In genomic region chr7:33411000-33411399, GRCh38 we compare ENCODE assay signal across 34 cellular contexts.
"Had no signal": no experiment of that assay in that cellular context is flagged by ENCODE, and none has a peak within 500 bp of the region (broad histone marks: within the 10 kb centered on the region; RNA-seq: fewer than 3 reads in every experiment).

No MANE protein-coding gene starts in this region.

- H3K27ac Mint-ChIP-seq: activated B cell treated with CpG ODN at 0.5 μM for 24 hours; activated CD8-positive, alpha-beta memory T cell treated with anti-CD3 and anti-CD28 coated beads, Interleukin-2, amount 10 ng/mL, durations not matched to agents 7 days and 5 days; activated CD8-positive, alpha-beta T cell treated with anti-CD3 and anti-CD28 coated beads, Interleukin-2, amount 10 ng/mL, durations not matched to agents 7 days and 5 days; activated naive CD4-positive, alpha-beta T cell treated with anti-CD3 and anti-CD28 coated beads, Interleukin-2, amount 10 ng/mL, durations not matched to agents 7 days and 5 days; activated naive CD4-positive, alpha-beta T cell treated with anti-CD3 and anti-CD28 coated beads, Interleukin-2, amount 50 U/mL, for 72 hours; activated naive CD8-positive, alpha-beta T cell treated with anti-CD3 and anti-CD28 coated beads, Interleukin-2, amount 10 ng/mL, durations not matched to agents 7 days and 5 days; brain; endodermal cell; T-helper 17 cell; T-helper 2 cell treated with Interferon-gamma antibody and Interleukin-4, amounts not matched to agents 5 μg/mL and 100 μg/mL, for 36 hours had no signal

- H3K4me1 ChIP-seq: ascending aorta, breast epithelium, colonic mucosa, esophagus muscularis mucosa had no signal

- H3K36me3 ChIP-seq: ascending aorta, breast epithelium, cardiac muscle cell, colonic mucosa, esophagus muscularis mucosa, WERI-Rb-1 had no signal

- H3K27me3 ChIP-seq: ascending aorta, breast epithelium, cardiac muscle cell, colonic mucosa, dorsolateral prefrontal cortex, esophagus muscularis mucosa had no signal

- H3K4me1 Mint-ChIP-seq: activated B cell treated with CpG ODN at 0.5 μM for 24 hours; activated CD8-positive, alpha-beta memory T cell treated with anti-CD3 and anti-CD28 coated beads, Interleukin-2, amount 10 ng/mL, durations not matched to agents 7 days and 5 days; activated naive CD4-positive, alpha-beta T cell treated with anti-CD3 and anti-CD28 coated beads, Interleukin-2, amount 10 ng/mL, durations not matched to agents 7 days and 5 days; activated naive CD8-positive, alpha-beta T cell treated with anti-CD3 and anti-CD28 coated beads, Interleukin-2, amount 10 ng/mL, durations not matched to agents 7 days and 5 days; brain; endodermal cell; T-helper 17 cell had no signal

- DNase-seq: activated B cell treated with CpG ODN at 0.5 μM for 24 hours; activated CD4-positive, alpha-beta T cell treated with anti-CD3 and anti-CD28 coated beads for 48 hours; activated CD4-positive, alpha-beta T cell treated with anti-CD3 and anti-CD28 coated beads, Interleukin-2, amount 50 U/mL, for 1 hour; activated CD4-positive, alpha-beta T cell treated with anti-CD3 and anti-CD28 coated beads, Interleukin-2, amount 50 U/mL, for 48 hours; activated CD8-positive, alpha-beta memory T cell treated with anti-CD3 and anti-CD28 coated beads, Interleukin-2, amount 10 ng/mL, durations not matched to agents 7 days and 5 days; activated CD8-positive, alpha-beta memory T cell treated with anti-CD3 and anti-CD28 coated beads, Interleukin-2, amount 50 U/mL, for 4 hours; activated CD8-positive, alpha-beta T cell treated with anti-CD3 and anti-CD28 coated beads, Interleukin-2, amount 10 ng/mL, durations not matched to agents 7 days and 5 days; activated gamma-delta T cell; activated naive CD4-positive, alpha-beta T cell; activated naive CD4-positive, alpha-beta T cell treated with anti-CD3 and anti-CD28 coated beads, Interleukin-2, amount 10 ng/mL, durations not matched to agents 7 days and 5 days; activated naive CD8-positive, alpha-beta T cell treated with anti-CD3 and anti-CD28 coated beads, Interleukin-2, amount 10 ng/mL, durations not matched to agents 7 days and 5 days; activated T-cell treated with anti-CD3 and anti-CD28 coated beads, Interleukin-2, amount 50 U/mL, for 1 hour; activated T-cell treated with anti-CD3 and anti-CD28 coated beads, Interleukin-2, amount 50 U/mL, for 48 hours; central memory CD4-positive, alpha-beta T cell; cerebellar nuclear complex; colonic mucosa; dorsolateral prefrontal cortex; effector memory CD4-positive, alpha-beta T cell; endodermal cell; erythroblast; foreskin fibroblast; head of caudate nucleus; T-helper 1 cell; T-helper 17 cell; T1000; WERI-Rb-1 had no signal

- H3K4me3 Mint-ChIP-seq: activated B cell treated with CpG ODN at 0.5 μM for 24 hours; activated CD8-positive, alpha-beta memory T cell treated with anti-CD3 and anti-CD28 coated beads, Interleukin-2, amount 10 ng/mL, durations not matched to agents 7 days and 5 days; activated CD8-positive, alpha-beta T cell treated with anti-CD3 and anti-CD28 coated beads, Interleukin-2, amount 10 ng/mL, durations not matched to agents 7 days and 5 days; activated naive CD4-positive, alpha-beta T cell treated with anti-CD3 and anti-CD28 coated beads, Interleukin-2, amount 10 ng/mL, durations not matched to agents 7 days and 5 days; activated naive CD8-positive, alpha-beta T cell treated with anti-CD3 and anti-CD28 coated beads, Interleukin-2, amount 10 ng/mL, durations not matched to agents 7 days and 5 days; brain; endodermal cell; T-helper 17 cell; T-helper 2 cell treated with Interferon-gamma antibody and Interleukin-4, amounts not matched to agents 5 μg/mL and 100 μg/mL, for 36 hours had no signal

- ATAC-seq: activated CD4-positive, CD25-positive, alpha-beta regulatory T cell treated with anti-CD3 and anti-CD28 coated beads, Interleukin-2, amount 50 U/mL, for 24 hours; activated CD8-positive, alpha-beta memory T cell treated with anti-CD3 and anti-CD28 coated beads, Interleukin-2, amount 10 ng/mL, durations not matched to agents 7 days and 5 days; activated CD8-positive, alpha-beta T cell treated with anti-CD3 and anti-CD28 coated beads, Interleukin-2, amount 10 ng/mL, durations not matched to agents 7 days and 5 days; activated naive CD4-positive, alpha-beta T cell treated with anti-CD3 and anti-CD28 coated beads, Interleukin-2, amount 50 U/mL, for 72 hours; T-helper 17 cell had no signal

- H3K27ac ChIP-seq: ascending aorta, breast epithelium, cardiac muscle cell, colonic mucosa, dorsolateral prefrontal cortex, esophagus muscularis mucosa, WERI-Rb-1 had no signal

- H3K4me3 ChIP-seq: ascending aorta, breast epithelium, cardiac muscle cell, colonic mucosa, dorsolateral prefrontal cortex, esophagus muscularis mucosa had no signal

- H3K27me3 Mint-ChIP-seq: activated B cell treated with CpG ODN at 0.5 μM for 24 hours; activated CD8-positive, alpha-beta memory T cell treated with anti-CD3 and anti-CD28 coated beads, Interleukin-2, amount 10 ng/mL, durations not matched to agents 7 days and 5 days; activated naive CD4-positive, alpha-beta T cell treated with anti-CD3 and anti-CD28 coated beads, Interleukin-2, amount 10 ng/mL, durations not matched to agents 7 days and 5 days; activated naive CD8-positive, alpha-beta T cell treated with anti-CD3 and anti-CD28 coated beads, Interleukin-2, amount 10 ng/mL, durations not matched to agents 7 days and 5 days; brain; T-helper 17 cell had no signal

- H3K36me3 Mint-ChIP-seq: activated naive CD4-positive, alpha-beta T cell treated with anti-CD3 and anti-CD28 coated beads, Interleukin-2, amount 10 ng/mL, durations not matched to agents 7 days and 5 days had no signal

- H3K9me3 ChIP-seq: colonic mucosa had no signal
